Comparison of ENCODE assay signal across 11 cellular contexts in genomic region chr11:1152316-1153104, GRCh38. TPM values are rescaled to one million over a fixed set of nuclear protein-coding genes. Genes with fewer than 3 reads are reported as not detected.
DNase-seq lines count a peak whose midpoint lies in the region; ATAC-seq, FAIRE-seq and TF ChIP-seq lines count a peak whose summit lies in the region.
"Had no signal": no experiment of that assay in that cellular context is flagged by ENCODE, and none has a peak within 500 bp of the region (broad histone marks: within the 10 kb centered on the region; RNA-seq: fewer than 3 reads in every experiment).

No MANE protein-coding gene starts in this region.

- H3K4me1 ChIP-seq in H9 (ENCODE audit: insufficient read depth, low read length): no peaks in the 10 kb centered on the region

- no peak overlapping the region for H3K27ac ChIP-seq in H9 (ENCODE audit: insufficient read length, low read depth, low read length)
- H3K27ac ChIP-seq: epithelial cell of prostate had no signal

- POLR2A ChIA-PET in activated CD8-positive, alpha-beta T cell treated with anti-CD3 and anti-CD28 coated beads, Interleukin-2, amount 10 ng/mL, durations not matched to agents 7 days and 5 days (lab: Charles Lee): no interaction called here

- H3K79me2 ChIP-seq in H9 (ENCODE audit: insufficient read depth, low read length): no peaks in the 10 kb centered on the region

- no peaks in the 10 kb centered on the region for H3K79me1 ChIP-seq in H9 (ENCODE audit: insufficient read depth, low read depth, low read length, poor library complexity, severe bottlenecking)

- H3K18ac ChIP-seq in H9 (ENCODE audit: insufficient read length, low read depth, low read length): no peak overlapping the region

- H2BK120ac ChIP-seq in H9 (ENCODE audit: low read depth, low read length, poor library complexity, severe bottlenecking): no peak overlapping the region

- no peak overlapping the region for H2AK5ac ChIP-seq in H9 (ENCODE audit: insufficient read length, low read length)

- no peak overlapping the region for H2BK5ac ChIP-seq in H9 (ENCODE audit: insufficient read length, low read length)

- H3K27ac Mint-ChIP-seq in CD14-positive monocyte (no peak overlapping the region), H9 (no peak overlapping the region)
- H3K27ac Mint-ChIP-seq in activated CD8-positive, alpha-beta T cell treated with anti-CD3 and anti-CD28 coated beads, Interleukin-2, amount 10 ng/mL, durations not matched to agents 7 days and 5 days: no peak overlapping the region

- no CpG with 5 or more reads among the region's 22 CpGs for WGBS in H9 (ENCODE audit: extremely low coverage, insufficient read length, low lambda C conversion rate)

- no peak overlapping the region for H2BK12ac ChIP-seq in H9 (ENCODE audit: insufficient read length, low read depth, low read length)

- ATAC-seq in activated CD8-positive, alpha-beta T cell treated with anti-CD3 and anti-CD28 coated beads, Interleukin-2, amount 10 ng/mL, durations not matched to agents 7 days and 5 days: peak; percentile 34
- ATAC-seq in HG02938 (IDR thresholded peaks at IDR 0.05; ENCODE audit: unreplicated experiment) (no peak), omental fat pad (ENCODE audit: low FRiP score) (no peak)

- no peak overlapping the region for H2AFZ ChIP-seq in H9 (ENCODE audit: low read length)

- no peak overlapping the region; the same call in 1 of the 2 replicates for H3K14ac ChIP-seq in H9 (ENCODE audit: insufficient read depth, low read length)

- H3K9me3 Mint-ChIP-seq in CD14-positive monocyte: peaks cover 0 to 6% (median 2%) of the 10 kb centered on the region in 7 donors
- peaks cover 7 to 9% of the 10 kb centered on the region in 2 experiments; a peak in 3 of 5 replicates for H3K9me3 Mint-ChIP-seq in H9
- H3K9me3 Mint-ChIP-seq in activated CD8-positive, alpha-beta T cell treated with anti-CD3 and anti-CD28 coated beads, Interleukin-2, amount 10 ng/mL, durations not matched to agents 7 days and 5 days (ENCODE audit: insufficient read depth): no peaks in the 10 kb centered on the region

- CTCF ChIA-PET in activated CD8-positive, alpha-beta T cell treated with anti-CD3 and anti-CD28 coated beads, Interleukin-2, amount 10 ng/mL, durations not matched to agents 7 days and 5 days (lab: Charles Lee): no interaction called here

- no peak for FAIRE-seq in urothelium cell line (lab: Jason Lieb, UNC)

- H3K4me1 Mint-ChIP-seq in CD14-positive monocyte (peaks cover 4% of the 10 kb centered on the region), H9 (no peaks in the 10 kb centered on the region; a peak in 1 of 4 replicates)
- peaks cover 7% of the 10 kb centered on the region for H3K4me1 Mint-ChIP-seq in activated CD8-positive, alpha-beta T cell treated with anti-CD3 and anti-CD28 coated beads, Interleukin-2, amount 10 ng/mL, durations not matched to agents 7 days and 5 days (ENCODE audit: low read depth)

- no peak overlapping the region for H4K8ac ChIP-seq in H9 (replicated peaks; ENCODE audit: insufficient read length, low read depth, low read length)

- no peaks in the 10 kb centered on the region for H4K20me1 ChIP-seq in H9 (ENCODE audit: control insufficient read depth, insufficient read depth, insufficient read length)

- no peak overlapping the region for H2BK15ac ChIP-seq in H9 (ENCODE audit: low read depth, low read length)

- no peak overlapping the region for H3T11ph ChIP-seq in H9 (ENCODE audit: low read length)

- H3K4me3 Mint-ChIP-seq in CD14-positive monocyte (no peak overlapping the region), H9 (no peak overlapping the region)
- no peak overlapping the region for H3K4me3 Mint-ChIP-seq in activated CD8-positive, alpha-beta T cell treated with anti-CD3 and anti-CD28 coated beads, Interleukin-2, amount 10 ng/mL, durations not matched to agents 7 days and 5 days
- H3K4me3 Mint-ChIP-seq: neural crest cell had no signal

- no peak overlapping the region for H3K9ac ChIP-seq in H9 (ENCODE audit: extremely low read depth, insufficient read length, low read length)

- no peak overlapping the region for H3K4me2 ChIP-seq in H9 (ENCODE audit: insufficient read depth, insufficient read length, low read length)

- intact Hi-C loops in CD14-positive monocyte (cut with micrococcal nuclease): no loop called here

- TF ChIP-seq CTCF in CD14-positive monocyte (IDR thresholded peaks at IDR 0.05): no peak
- no peak for TF ChIP-seq CTCF in H9 (conservative IDR thresholded peaks at IDR 0.05)
- TF ChIP-seq CTCF in omental fat pad (IDR thresholded peaks at IDR 0.05): no peak

- no peaks in the 10 kb centered on the region for H3K23me2 ChIP-seq in H9 (ENCODE audit: insufficient read length, low read depth, low read length, poor library complexity, severe bottlenecking)

- H3K9me3 ChIP-seq in H9 (ENCODE audit: control insufficient read depth, low read depth, low read length): no peaks in the 10 kb centered on the region

- DNase-seq in CD14-positive monocyte (ENCODE audit: low spot score) (peak; percentile 46), H9 (peak; percentile 28), kidney tubule cell (ENCODE audit: low spot score) (peak; percentile 92), urothelium cell line (ENCODE audit: low spot score) (no peak), hypothalamus (lab: John Stamatoyannopoulos, UW) (no peak), omental fat pad (ENCODE audit: low spot score) (no peak)
- DNase-seq in activated CD8-positive, alpha-beta T cell treated with anti-CD3 and anti-CD28 coated beads, Interleukin-2, amount 10 ng/mL, durations not matched to agents 7 days and 5 days: peak; percentile 41
- DNase-seq: NCI-H2029 treated with DMSO at 0.1 percent for 48 hours had no signal

- H3K27me3 Mint-ChIP-seq in CD14-positive monocyte (ENCODE audit: low read depth in 3 of 3): peaks cover 1 to 13% (median 12%) of the 10 kb centered on the region in 3 donors
- H3K27me3 Mint-ChIP-seq in H9 (ENCODE audit: low read depth): peaks cover 6% of the 10 kb centered on the region
- H3K27me3 Mint-ChIP-seq in activated CD8-positive, alpha-beta T cell treated with anti-CD3 and anti-CD28 coated beads, Interleukin-2, amount 10 ng/mL, durations not matched to agents 7 days and 5 days (ENCODE audit: low read depth): peaks cover 4% of the 10 kb centered on the region

- H3K23ac ChIP-seq in H9 (ENCODE audit: insufficient read length, low read depth, low read length): no peak overlapping the region

- no peak overlapping the region for H4K5ac ChIP-seq in H9 (ENCODE audit: insufficient read length, low read depth, low read length)

- no peak overlapping the region for H2BK20ac ChIP-seq in H9 (ENCODE audit: low read depth, low read length, poor library complexity, severe bottlenecking)

- H3K56ac ChIP-seq in H9 (ENCODE audit: insufficient read length, low read depth, low read length): no peak overlapping the region

- H4K91ac ChIP-seq in H9 (ENCODE audit: insufficient read length, low read depth, low read length): no peak overlapping the region

- H3K36me3 Mint-ChIP-seq in CD14-positive monocyte (no peaks in the 10 kb centered on the region), H9 (ENCODE audit: insufficient read depth in 1 of 3, low read depth in 3 of 3) (no peaks in the 10 kb centered on the region; a peak in 1 of 7 replicates)
- H3K36me3 Mint-ChIP-seq in activated CD8-positive, alpha-beta T cell treated with anti-CD3 and anti-CD28 coated beads, Interleukin-2, amount 10 ng/mL, durations not matched to agents 7 days and 5 days (ENCODE audit: low read depth): no peaks in the 10 kb centered on the region

- H3K27me3 ChIP-seq in H9 (ENCODE audit: insufficient read depth, low read length): no peaks in the 10 kb centered on the region; the same call in 1 of the 2 replicates

- H3K4ac ChIP-seq in H9 (ENCODE audit: low read depth, low read length): no peak overlapping the region

RNA-seq across cellular contexts. Expression of gene MUC5AC, which starts 5.2 kb away (rescaled TPM):
- not detected for polyA plus RNA-seq in CD14-positive monocyte
- total RNA-seq in H9 (2021): not detected in 2 replicates
- total RNA-seq in activated CD8-positive, alpha-beta T cell treated with anti-CD3 and anti-CD28 coated beads, Interleukin-2, amount 10 ng/mL, durations not matched to agents 7 days and 5 days: not detected
- total RNA-seq in omental fat pad: not detected
- total RNA-seq: neural crest cell had no signal

Comparison
In these comparisons a context has a peak if more than half of its experiments do, and no peak if none do; other contexts are left out.
1. DNase-seq: peak in CD14-positive monocyte (single experiment), H9 (single experiment), activated CD8-positive, alpha-beta T cell treated with anti-CD3 and anti-CD28 coated beads, Interleukin-2, amount 10 ng/mL, durations not matched to agents 7 days and 5 days (single experiment) and kidney tubule cell (single experiment); none in urothelium cell line (single experiment), hypothalamus (0 of 51) and omental fat pad (single experiment).